21 cellular contexts compared by ENCODE assay signal in genomic region chr5:120605325-120606079, GRCh38.
A peak's percentile ranks its signal among the peaks of the same experiment; 100 is the strongest.
DNase-seq lines count a peak whose midpoint lies in the region; ATAC-seq and TF ChIP-seq lines count a peak whose summit lies in the region.
"Had no signal": no experiment of that assay in that cellular context is flagged by ENCODE, and none has a peak within 500 bp of the region (broad histone marks: within the 10 kb centered on the region; RNA-seq: fewer than 3 reads in every experiment).

No MANE protein-coding gene starts in this region.

- no peak overlapping the region for H2BK12ac ChIP-seq in neuronal stem cell (ENCODE audit: low read length)

- H2BK15ac ChIP-seq in neuronal stem cell (ENCODE audit: low read length), result no peak overlapping the region

- H3K27ac ChIP-seq in neuronal stem cell (replicated peaks; ENCODE audit: low read length) (no peak overlapping the region), substantia nigra (ENCODE audit: low read depth, low read length, poor library complexity, severe bottlenecking) (no peak overlapping the region)
- H3K27ac ChIP-seq: hepatocyte, SK-N-MC had no signal

- H3K36me3 Mint-ChIP-seq in activated naive CD4-positive, alpha-beta T cell treated with anti-CD3 and anti-CD28 coated beads, Interleukin-2, amount 50 U/mL, for 72 hours, result no peaks in the 10 kb centered on the region
- H3K36me3 Mint-ChIP-seq in activated CD8-positive, alpha-beta memory T cell treated with anti-CD3 and anti-CD28 coated beads, Interleukin-2, amount 10 ng/mL, durations not matched to agents 7 days and 5 days, result no peaks in the 10 kb centered on the region
- H3K36me3 Mint-ChIP-seq: activated naive CD8-positive, alpha-beta T cell treated with anti-CD3 and anti-CD28 coated beads for 36 hours; IgD-negative memory B cell had no signal

- no peaks in the 10 kb centered on the region for H3K4me1 Mint-ChIP-seq in activated CD8-positive, alpha-beta memory T cell treated with anti-CD3 and anti-CD28 coated beads, Interleukin-2, amount 10 ng/mL, durations not matched to agents 7 days and 5 days
- H3K4me1 Mint-ChIP-seq: activated naive CD8-positive, alpha-beta T cell treated with anti-CD3 and anti-CD28 coated beads for 36 hours; IgD-negative memory B cell had no signal

- TF ChIP-seq CTCF in choroid plexus epithelial cell (conservative IDR thresholded peaks at IDR 0.05; ENCODE audit: low read depth, low read length) (no peak), GM10248 (IDR thresholded peaks at IDR 0.05; ENCODE audit: control extremely low read depth, extremely low read depth, low read depth, missing control alignments) (no peak)

- ATAC-seq in activated naive CD4-positive, alpha-beta T cell treated with anti-CD3 and anti-CD28 coated beads, Interleukin-2, amount 50 U/mL, for 72 hours, result no peak
- ATAC-seq in activated CD8-positive, alpha-beta memory T cell treated with anti-CD3 and anti-CD28 coated beads, Interleukin-2, amount 10 ng/mL, durations not matched to agents 7 days and 5 days, result no peak
- ATAC-seq: activated T-cell treated with anti-CD3 and anti-CD28 coated beads, Interleukin-2, amount 50 U/mL, for 4 hours; left cardiac atrium; right cardiac atrium had no signal

- no peak overlapping the region for H4K8ac ChIP-seq in neuronal stem cell (ENCODE audit: low read depth, low read length)

- no peak overlapping the region for H3K4ac ChIP-seq in neuronal stem cell (ENCODE audit: low read length)

- peak overlapping the region; percentile 44 for H2BK120ac ChIP-seq in neuronal stem cell (ENCODE audit: low read depth, low read length)

- H3K9me3 Mint-ChIP-seq in activated naive CD4-positive, alpha-beta T cell treated with anti-CD3 and anti-CD28 coated beads, Interleukin-2, amount 50 U/mL, for 72 hours, result peaks cover 5 to 38% of the 10 kb centered on the region in 2 donors
- peaks cover 4% of the 10 kb centered on the region for H3K9me3 Mint-ChIP-seq in activated CD8-positive, alpha-beta memory T cell treated with anti-CD3 and anti-CD28 coated beads, Interleukin-2, amount 10 ng/mL, durations not matched to agents 7 days and 5 days (ENCODE audit: low read depth)

- H3K9me3 ChIP-seq in neuronal stem cell (replicated peaks in 1 of 2; ENCODE audit: control insufficient read depth in 2 of 2, insufficient read depth in 1 of 2, low read depth in 1 of 2, low read length in 2 of 2), result no peaks in the 10 kb centered on the region

- H3K4me2 ChIP-seq in neuronal stem cell (ENCODE audit: insufficient read depth, low read length, poor library complexity, severe bottlenecking), result no peak overlapping the region
- H3K4me2 ChIP-seq: hepatocyte had no signal

- H3K4me3 ChIP-seq in choroid plexus epithelial cell (ENCODE audit: low read depth, low read length) (no peak overlapping the region), neuronal stem cell (ENCODE audit: low read length in 2 of 2) (no peak overlapping the region)
- H3K4me3 ChIP-seq: hepatocyte, SK-N-MC had no signal

- H3K27me3 ChIP-seq in neuronal stem cell (ENCODE audit: control insufficient read depth in 3 of 3, insufficient read depth in 3 of 3, low read depth in 1 of 3, low read length in 3 of 3), result no peaks in the 10 kb centered on the region
- H3K27me3 ChIP-seq: hepatocyte had no signal

- no peak overlapping the region for H2AFZ ChIP-seq in neuronal stem cell (ENCODE audit: low read length)
- H2AFZ ChIP-seq: hepatocyte had no signal

- H3K14ac ChIP-seq in neuronal stem cell (ENCODE audit: low read length), result no peak overlapping the region

- peak overlapping the region; percentile 52 for H3K18ac ChIP-seq in neuronal stem cell (ENCODE audit: low read length)

- H3K79me1 ChIP-seq in neuronal stem cell (ENCODE audit: low read depth, low read length), result no peaks in the 10 kb centered on the region

- no peak overlapping the region for H2BK5ac ChIP-seq in neuronal stem cell (ENCODE audit: low read length)

- H4K91ac ChIP-seq in neuronal stem cell (ENCODE audit: low read depth, low read length, poor library complexity), result no peak overlapping the region

- H3K4me3 Mint-ChIP-seq in activated CD8-positive, alpha-beta memory T cell treated with anti-CD3 and anti-CD28 coated beads, Interleukin-2, amount 10 ng/mL, durations not matched to agents 7 days and 5 days, result no peak overlapping the region
- H3K4me3 Mint-ChIP-seq: activated naive CD8-positive, alpha-beta T cell treated with anti-CD3 and anti-CD28 coated beads for 36 hours; activated T-cell treated with anti-CD3 and anti-CD28 coated beads, Interleukin-2, amount 50 U/mL, for 4 hours; IgD-negative memory B cell had no signal

- H3K9ac ChIP-seq in neuronal stem cell (ENCODE audit: low read depth, low read length, poor library complexity), result no peak overlapping the region

- no peaks in the 10 kb centered on the region for H3K27me3 Mint-ChIP-seq in activated CD8-positive, alpha-beta memory T cell treated with anti-CD3 and anti-CD28 coated beads, Interleukin-2, amount 10 ng/mL, durations not matched to agents 7 days and 5 days
- H3K27me3 Mint-ChIP-seq: activated naive CD8-positive, alpha-beta T cell treated with anti-CD3 and anti-CD28 coated beads for 36 hours; IgD-negative memory B cell had no signal

- POLR2A ChIA-PET in GM10248 (lab: Yijun Ruan, JAX), result no interaction called here

- DNase-seq in ELR (ENCODE audit: low read depth) (peak; percentile 44), RPMI7951 (ENCODE audit: low read depth) (peak; percentile 18), choroid plexus epithelial cell (ENCODE audit: low read depth) (peak; percentile 39), neuronal stem cell (ENCODE audit: low spot score) (no peak), GM10248 (ENCODE audit: extremely low spot score) (no peak), substantia nigra (lab: John Stamatoyannopoulos, UW) (no peak)
- DNase-seq in activated naive CD4-positive, alpha-beta T cell treated with anti-CD3 and anti-CD28 coated beads, Interleukin-2, amount 50 U/mL, for 72 hours (ENCODE audit: low spot score in 2 of 2), result no peak
- DNase-seq in activated CD8-positive, alpha-beta memory T cell treated with anti-CD3 and anti-CD28 coated beads, Interleukin-2, amount 10 ng/mL, durations not matched to agents 7 days and 5 days, result no peak
- DNase-seq: activated naive CD8-positive, alpha-beta T cell treated with anti-CD3 and anti-CD28 coated beads for 36 hours; activated T-cell treated with anti-CD3 and anti-CD28 coated beads, Interleukin-2, amount 50 U/mL, for 4 hours; AML-193; COR-L47; effector CD4-positive, alpha-beta T cell; left cardiac atrium; NCI-H2081; NCI-H524 treated with DMSO at 0.1 percent for 48 hours; stimulated activated CD4-positive, alpha-beta T cell treated with anti-CD3 and anti-CD28 coated beads, Interleukin-1b, Interleukin-23, amount 100 ng/mL, for 48 hours had no signal

- H3K36me3 ChIP-seq in neuronal stem cell (replicated peaks in 1 of 2; ENCODE audit: control insufficient read depth in 2 of 2, insufficient read depth in 2 of 2, low read length in 2 of 2), result no peaks in the 10 kb centered on the region

- no peak overlapping the region for H3K27ac Mint-ChIP-seq in activated naive CD4-positive, alpha-beta T cell treated with anti-CD3 and anti-CD28 coated beads, Interleukin-2, amount 50 U/mL, for 72 hours
- no peak overlapping the region for H3K27ac Mint-ChIP-seq in activated CD8-positive, alpha-beta memory T cell treated with anti-CD3 and anti-CD28 coated beads, Interleukin-2, amount 10 ng/mL, durations not matched to agents 7 days and 5 days
- H3K27ac Mint-ChIP-seq: activated naive CD8-positive, alpha-beta T cell treated with anti-CD3 and anti-CD28 coated beads for 36 hours; IgD-negative memory B cell had no signal

- H3K23ac ChIP-seq in neuronal stem cell (ENCODE audit: low read depth, low read length, poor library complexity), result no peak overlapping the region

- CTCF ChIA-PET in GM10248 (lab: Yijun Ruan, JAX), result interaction anchor here (0.7 to 1.3 kb wide), 2 partner anchors 15 to 81 kb away, joined by 3 read pairs; no protein-coding TSS in a partner anchor
- CTCF ChIA-PET in activated CD8-positive, alpha-beta memory T cell treated with anti-CD3 and anti-CD28 coated beads, Interleukin-2, amount 10 ng/mL, durations not matched to agents 7 days and 5 days (lab: Charles Lee), result no interaction called here

- WGBS in neuronal stem cell (ENCODE audit: extremely low coverage in 2 of 2, insufficient read length in 2 of 2, insufficient replicate concordance in 1 of 2), 2 donors, result no CpG with 5 or more reads among the region's 1 CpG

- no peak overlapping the region for H2AK5ac ChIP-seq in neuronal stem cell (ENCODE audit: low read depth, low read length)

- H3K4me1 ChIP-seq in neuronal stem cell (ENCODE audit: control insufficient read depth in 2 of 2, insufficient read depth in 1 of 2, low read depth in 1 of 2, low read length in 2 of 2), result peaks cover 0 to 4% of the 10 kb centered on the region in 2 donors

Comparison
In these comparisons a context has a peak if more than half of its experiments do, and no peak if none do; other contexts are left out.
1. DNase-seq: peak in ELR (single experiment), RPMI7951 (single experiment) and choroid plexus epithelial cell (single experiment); none in neuronal stem cell (single experiment), GM10248 (single experiment), activated naive CD4-positive, alpha-beta T cell treated with anti-CD3 and anti-CD28 coated beads, Interleukin-2, amount 50 U/mL, for 72 hours (0 of 2), activated CD8-positive, alpha-beta memory T cell treated with anti-CD3 and anti-CD28 coated beads, Interleukin-2, amount 10 ng/mL, durations not matched to agents 7 days and 5 days (single experiment) and substantia nigra (0 of 49).